In the genomic region with DNA sequence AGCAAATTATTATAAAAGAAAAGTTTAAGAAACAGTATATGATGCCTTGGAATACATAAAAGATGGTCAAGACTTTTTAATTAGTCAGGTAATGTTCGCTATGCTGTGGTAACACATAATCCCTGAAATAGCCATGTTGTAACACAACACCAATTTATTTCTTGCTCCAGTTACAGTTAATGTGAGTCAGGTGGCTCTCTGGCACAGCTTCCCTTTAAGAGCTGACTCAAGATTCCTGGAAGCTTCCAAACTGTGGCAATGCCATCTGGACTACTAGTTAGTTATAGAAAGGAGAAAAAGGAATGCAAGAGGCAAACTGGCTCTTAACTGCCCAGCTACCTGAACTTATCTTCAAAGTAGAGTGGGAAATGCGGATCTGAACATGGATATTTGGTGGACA, we compare ENCODE assay signal across 20 cellular contexts.
DNase-seq lines count a peak whose midpoint lies in the region; ATAC-seq, FAIRE-seq and TF ChIP-seq lines count a peak whose summit lies in the region.
"Had no signal": no experiment of that assay in that cellular context is flagged by ENCODE, and none has a peak within 500 bp of the region (broad histone marks: within the 10 kb centered on the region; RNA-seq: fewer than 3 reads in every experiment).

No MANE protein-coding gene starts in this region.

- no peaks in the 10 kb centered on the region for H3K27me3 ChIP-seq in MG63
- H3K27me3 ChIP-seq in bronchial epithelial cell (ENCODE audit: control insufficient read depth, insufficient read depth, low read length): no peaks in the 10 kb centered on the region
- H3K27me3 ChIP-seq in gastroesophageal sphincter: no peaks in the 10 kb centered on the region
- no peaks in the 10 kb centered on the region for H3K27me3 ChIP-seq in effector memory CD4-positive, alpha-beta T cell (replicated peaks; ENCODE audit: control insufficient read depth, insufficient read depth, low read length, poor library complexity, severe bottlenecking)
- H3K27me3 ChIP-seq: ovary had no signal

- H3K4me3 ChIP-seq in MG63 (no peak overlapping the region), bronchial epithelial cell (ENCODE audit: low read depth, low read length) (no peak overlapping the region), gastroesophageal sphincter (no peak overlapping the region)
- no peak overlapping the region for H3K4me3 ChIP-seq in effector memory CD4-positive, alpha-beta T cell (ENCODE audit: insufficient read depth, low read depth, low read length, poor library complexity, severe bottlenecking)
- H3K4me3 ChIP-seq: GM12878, ovary, spleen had no signal

- no peak overlapping the region for H3K27ac ChIP-seq in gastroesophageal sphincter
- no peak overlapping the region for H3K27ac ChIP-seq in effector memory CD4-positive, alpha-beta T cell (ENCODE audit: insufficient read depth, low read length, poor library complexity, severe bottlenecking)
- H3K27ac ChIP-seq: KMS-11, ovary, spleen had no signal

- H3K36me3 ChIP-seq in MG63 (no peaks in the 10 kb centered on the region), bronchial epithelial cell (ENCODE audit: control insufficient read depth, insufficient read depth, low read length) (no peaks in the 10 kb centered on the region), gastroesophageal sphincter (no peaks in the 10 kb centered on the region)
- H3K36me3 ChIP-seq in effector memory CD4-positive, alpha-beta T cell (ENCODE audit: control insufficient read depth, insufficient read depth, low read length): no peaks in the 10 kb centered on the region
- H3K36me3 ChIP-seq: ovary, spleen had no signal

- H3K4me1 ChIP-seq in gastroesophageal sphincter: no peaks in the 10 kb centered on the region
- no peaks in the 10 kb centered on the region for H3K4me1 ChIP-seq in effector memory CD4-positive, alpha-beta T cell (ENCODE audit: control insufficient read depth, insufficient read depth, low read length, poor library complexity, severe bottlenecking)
- H3K4me1 ChIP-seq: spleen had no signal

- ATAC-seq in gastroesophageal sphincter (no peak), GM21526 (IDR thresholded peaks at IDR 0.05; ENCODE audit: low FRiP score, unreplicated experiment) (no peak)
- ATAC-seq: activated CD4-positive, CD25-positive, alpha-beta regulatory T cell treated with anti-CD3 and anti-CD28 coated beads, Interleukin-2, amount 50 U/mL, for 24 hours; GM12878; left lobe of liver had no signal

- WGBS in gastroesophageal sphincter (ENCODE audit: low coverage in 1 of 2), 2 donors: 36 to 82% methylated on average over 1 to 2 of the region's 2 CpGs

- FAIRE-seq in bronchial epithelial cell (lab: Jason Lieb, UNC): no peak
- FAIRE-seq: GM12878 had no signal

- TF ChIP-seq EP300 in gastroesophageal sphincter (IDR thresholded peaks at IDR 0.05): no peak

- TF ChIP-seq POLR2A in gastroesophageal sphincter (IDR thresholded peaks at IDR 0.05): no peak

- H3K9me3 ChIP-seq in MG63: no peaks in the 10 kb centered on the region
- no peaks in the 10 kb centered on the region for H3K9me3 ChIP-seq in gastroesophageal sphincter
- no peaks in the 10 kb centered on the region for H3K9me3 ChIP-seq in effector memory CD4-positive, alpha-beta T cell (ENCODE audit: control insufficient read depth, low read length)
- H3K9me3 ChIP-seq: ovary, spleen had no signal

- TF ChIP-seq CTCF in bronchial epithelial cell (IDR thresholded peaks at IDR 0.05; ENCODE audit: insufficient read depth, low read length, severe bottlenecking) (no peak), gastroesophageal sphincter (IDR thresholded peaks at IDR 0.05) (no peak)

- peak; percentile 88 for DNase-seq in DMS 273 treated with DMSO at 0.1 percent for 48 hours (lab: John Stamatoyannopoulos, UW)
- peak; percentile 48 for DNase-seq in MG63
- peak; percentile 18 for DNase-seq in bronchial epithelial cell (ENCODE audit: low read depth)
- peak; percentile 67 for DNase-seq in myocyte (ENCODE audit: low read depth)
- DNase-seq in effector memory CD4-positive, alpha-beta T cell: no peak
- no peak for DNase-seq in AML-193 (lab: John Stamatoyannopoulos, UW)
- DNase-seq: activated T-cell treated with anti-CD3 and anti-CD28 coated beads for 4 hours; DND-41; endodermal cell; NCI-H1417 treated with DMSO at 0.1 percent for 48 hours; NCI-H526; ovary; spleen; stimulated activated naive CD4-positive, alpha-beta T cell treated with Interleukin-2 at 50 U/mL for 16 hours had no signal

Comparison
In these comparisons a context has a peak if more than half of its experiments do, and no peak if none do; other contexts are left out.
1. DNase-seq: peak in DMS 273 treated with DMSO at 0.1 percent for 48 hours (single experiment), MG63 (single experiment), bronchial epithelial cell (single experiment) and myocyte (single experiment); none in effector memory CD4-positive, alpha-beta T cell (0 of 3) and AML-193 (0 of 2).